ENCODE assay signal across 12 cellular contexts in genomic region chr2:68379184-68379708, GRCh38.
DNase-seq lines count a peak whose midpoint lies in the region; ATAC-seq and TF ChIP-seq lines count a peak whose summit lies in the region.
"Had no signal": no experiment of that assay in that cellular context is flagged by ENCODE, and none has a peak within 500 bp of the region (broad histone marks: within the 10 kb centered on the region; RNA-seq: fewer than 3 reads in every experiment).

No MANE protein-coding gene starts in this region.

- peaks cover 27% of the 10 kb centered on the region for H3K36me3 ChIP-seq in GM06990 (ENCODE audit: control insufficient read depth, insufficient read depth, low read length)
- H3K36me3 ChIP-seq: adrenal gland had no signal

- H3K4me1 Mint-ChIP-seq in activated naive CD8-positive, alpha-beta T cell treated with anti-CD3 and anti-CD28 coated beads, Interleukin-2, amount 50 U/mL, for 24 hours: peaks cover 52% of the 10 kb centered on the region

- peak; percentile 61 for ATAC-seq in GM18868 (IDR thresholded peaks at IDR 0.05; ENCODE audit: unreplicated experiment)
- peak; percentile 40 for ATAC-seq in HG03354 (IDR thresholded peaks at IDR 0.05; ENCODE audit: poor library complexity, severe bottlenecking, unreplicated experiment)
- peak; percentile 95 for ATAC-seq in activated naive CD8-positive, alpha-beta T cell treated with anti-CD3 and anti-CD28 coated beads, Interleukin-2, amount 50 U/mL, for 24 hours
- no peak for ATAC-seq in GM21515 (IDR thresholded peaks at IDR 0.05; ENCODE audit: unreplicated experiment)

- H3K27ac Mint-ChIP-seq in activated naive CD8-positive, alpha-beta T cell treated with anti-CD3 and anti-CD28 coated beads, Interleukin-2, amount 50 U/mL, for 24 hours: peak overlapping the region; percentile 84

- DNase-seq in GM06990 (ENCODE audit: extremely low read depth, insufficient read length) (peak; percentile 52), NCI-H510A treated with DMSO at 0.1 percent for 48 hours (lab: John Stamatoyannopoulos, UW) (no peak), NCI-H2029 (lab: John Stamatoyannopoulos, UW) (no peak), NCI-H2196 treated with DMSO at 0.1 percent for 48 hours (lab: John Stamatoyannopoulos, UW; ENCODE audit: unreplicated experiment) (no peak)
- no peak for DNase-seq in activated naive CD8-positive, alpha-beta T cell treated with anti-CD3 and anti-CD28 coated beads, Interleukin-2, amount 50 U/mL, for 24 hours
- DNase-seq: adrenal gland, COR-L47, HCEC 1CT, hypothalamus had no signal

- TF ChIP-seq CTCF in GM06990 (IDR thresholded peaks at IDR 0.05; ENCODE audit: insufficient read depth, low read length, poor library complexity, severe bottlenecking): no peak

- no peaks in the 10 kb centered on the region for H3K27me3 Mint-ChIP-seq in activated naive CD8-positive, alpha-beta T cell treated with anti-CD3 and anti-CD28 coated beads, Interleukin-2, amount 50 U/mL, for 24 hours

- H3K27me3 ChIP-seq in GM06990 (replicated peaks; ENCODE audit: control insufficient read depth, insufficient read depth, low read length): no peaks in the 10 kb centered on the region

- no peak overlapping the region; the same call in 1 of the 2 replicates for H3K4me3 ChIP-seq in GM06990 (replicated peaks; ENCODE audit: low read depth, low read length)
- H3K4me3 ChIP-seq: adrenal gland had no signal

- H3K9me3 Mint-ChIP-seq in activated naive CD8-positive, alpha-beta T cell treated with anti-CD3 and anti-CD28 coated beads, Interleukin-2, amount 50 U/mL, for 24 hours: no peaks in the 10 kb centered on the region

- H3K4me3 Mint-ChIP-seq in activated naive CD8-positive, alpha-beta T cell treated with anti-CD3 and anti-CD28 coated beads, Interleukin-2, amount 50 U/mL, for 24 hours: peak overlapping the region; percentile 39

- peaks cover 5% of the 10 kb centered on the region for H3K36me3 Mint-ChIP-seq in activated naive CD8-positive, alpha-beta T cell treated with anti-CD3 and anti-CD28 coated beads, Interleukin-2, amount 50 U/mL, for 24 hours (ENCODE audit: low read depth)
